In genomic region chr12:121009744-121010143, GRCh38 we compare ENCODE assay signal across 1 cellular context.
TF ChIP-seq lines count a peak whose summit lies in the region.

No MANE protein-coding gene starts in this region.

TF ChIP-seq in GM12878, 131 proteins besides CTCF, POLR2A, EP300 and RAD21 (continued from another document):
- TF ChIP-seq E4F1 (IDR thresholded peaks at IDR 0.05; ENCODE audit: borderline replicate concordance, partially characterized antibody) = no peak
- no peak for TF ChIP-seq SMAD5 (IDR thresholded peaks at IDR 0.05; ENCODE audit: low read depth)
- no peak for TF ChIP-seq FOS (IDR thresholded peaks at IDR 0.05; ENCODE audit: borderline replicate concordance, extremely low read depth, insufficient read length)
- TF ChIP-seq ZNF622 (IDR thresholded peaks at IDR 0.05) = no peak
- TF ChIP-seq HSF1 (IDR thresholded peaks at IDR 0.05; ENCODE audit: low read depth, low read length) = no peak
